20 cellular contexts compared by ENCODE assay signal in genomic region chr4:78756721-78757120, GRCh38. TPM values are rescaled to one million over a fixed set of nuclear protein-coding genes. Genes with fewer than 3 reads are reported as not detected.
A peak's percentile ranks its signal among the peaks of the same experiment; 100 is the strongest.
DNase-seq lines count a peak whose midpoint lies in the region; ATAC-seq, FAIRE-seq and TF ChIP-seq lines count a peak whose summit lies in the region.
"Had no signal": no experiment of that assay in that cellular context is flagged by ENCODE, and none has a peak within 500 bp of the region (broad histone marks: within the 10 kb centered on the region; RNA-seq: fewer than 3 reads in every experiment).

No MANE protein-coding gene starts in this region.

- no peak for ATAC-seq in foreskin keratinocyte
- ATAC-seq: GM12878 had no signal

- H3K27me3 ChIP-seq in ovary (no peaks in the 10 kb centered on the region), foreskin keratinocyte (no peaks in the 10 kb centered on the region)
- H3K27me3 ChIP-seq: BLaER1 had no signal

- intact Hi-C loops in ovary (cut with DNase I) = no loop called here

- TF ChIP-seq POLR2A in ovary (IDR thresholded peaks at IDR 0.05) = no peak

- TF ChIP-seq CTCF in ovary (IDR thresholded peaks at IDR 0.05) (no peak), foreskin keratinocyte (conservative IDR thresholded peaks at IDR 0.05) (no peak)

- 95 to 100% (median 96%) methylated on average over 1 of the region's 1 CpG for WGBS in ovary, 3 donors

- DNase-seq in GM18507 (ENCODE audit: extremely low spot score, insufficient read length, low read depth) (no peak), amniotic epithelial cell (ENCODE audit: low read depth) (peak; percentile 30), fibroblast of peridontal ligament (ENCODE audit: extremely low read depth) (peak; percentile 61), ovary (no peak), foreskin keratinocyte (no peak), NCI-H146 (lab: John Stamatoyannopoulos, UW) (no peak), NCI-H1930 (lab: John Stamatoyannopoulos, UW) (no peak)
- DNase-seq: ACHN; AML-193; CD4-positive, alpha-beta memory T cell; DMS153; DMS79; EL; H9 had no signal

- no peak overlapping the region for H3K4me3 ChIP-seq in ovary
- H3K4me3 ChIP-seq: BLaER1, GM12878 had no signal

- H3K27ac ChIP-seq in ovary (no peak overlapping the region), foreskin keratinocyte (no peak overlapping the region)
- H3K27ac ChIP-seq: BLaER1, HL-60 had no signal

- TF ChIP-seq EP300 in ovary (IDR thresholded peaks at IDR 0.05) = no peak

- H3K4me1 ChIP-seq in ovary (ENCODE audit: insufficient read depth) (no peaks in the 10 kb centered on the region), foreskin keratinocyte (peaks cover 6% of the 10 kb centered on the region)

- no peaks in the 10 kb centered on the region for H3K36me3 ChIP-seq in ovary
- H3K36me3 ChIP-seq: BLaER1 had no signal

- no peaks in the 10 kb centered on the region for H3K9me3 ChIP-seq in ovary
- H3K9me3 ChIP-seq: BLaER1 had no signal

- peak; percentile 9 for FAIRE-seq in GM18507 (lab: Jason Lieb, UNC)
- FAIRE-seq: A204.1, GM12878, GM19239, H1 had no signal

RNA-seq across cellular contexts. Expression of gene BMP2K, which starts 19.4 kb away (rescaled TPM):
- total RNA-seq in ovary = 10 to 100 TPM; 15.7 to 57.3 (median 27.9) TPM
- 10 to 100 TPM in 1 of 2 donors, 1 to 10 TPM in 1; 4.8 to 20.4 TPM for polyA plus RNA-seq in ovary
- total RNA-seq in foreskin keratinocyte = 27.7 and 29.4 TPM in 2 replicates
- polyA plus RNA-seq in foreskin keratinocyte = 10.4 and 11.1 TPM in 2 replicates

Comparison
In these comparisons a context has a peak if more than half of its experiments do, and no peak if none do; other contexts are left out.
1. DNase-seq: peak in amniotic epithelial cell (single experiment) and fibroblast of peridontal ligament (single experiment); none in GM18507 (single experiment), ovary (0 of 5), foreskin keratinocyte (0 of 2), NCI-H146 (single experiment) and NCI-H1930 (0 of 2).